Comparison of ENCODE assay signal across 1 cellular context in the genomic region with DNA sequence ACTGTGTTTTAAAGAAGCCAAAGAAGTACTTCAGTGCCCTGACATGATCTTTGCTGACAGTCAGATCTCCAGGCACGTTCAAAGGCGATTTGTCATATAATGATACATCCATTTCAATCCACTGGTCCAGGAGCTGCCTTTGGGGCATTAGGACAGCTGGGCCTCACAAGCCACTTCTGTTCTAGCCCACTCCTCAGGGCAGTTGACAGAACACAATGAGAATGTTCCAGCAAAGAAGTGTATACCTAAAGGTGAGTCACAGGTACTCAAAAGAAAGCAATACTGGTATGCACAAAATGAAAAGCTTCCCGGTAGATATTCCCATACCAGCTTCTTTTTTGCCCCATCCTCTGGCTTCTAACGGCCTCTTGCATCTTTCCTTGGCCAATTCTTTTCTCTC.
TF ChIP-seq lines count a peak whose summit lies in the region.

No MANE protein-coding gene starts in this region.

TF ChIP-seq in endothelial cell of umbilical vein, 7 proteins besides CTCF, POLR2A, EP300 and RAD21:
- TF ChIP-seq GATA2 (IDR thresholded peaks at IDR 0.05; ENCODE audit: insufficient read depth, insufficient read length, low read depth, low read length), result no peak
- TF ChIP-seq MYC (IDR thresholded peaks at IDR 0.05; ENCODE audit: low read depth, low read length), result no peak
- TF ChIP-seq POLR2AphosphoS5 (IDR thresholded peaks at IDR 0.05; ENCODE audit: insufficient read depth, low read depth, low read length), result no peak
- TF ChIP-seq EZH2 (IDR thresholded peaks at IDR 0.05; ENCODE audit: borderline replicate concordance, low read depth, low read length, severe bottlenecking), result no peak
